20 cellular contexts compared by ENCODE assay signal in genomic region chr18:22278798-22279197, GRCh38.
A peak's percentile ranks its signal among the peaks of the same experiment; 100 is the strongest.
DNase-seq lines count a peak whose midpoint lies in the region; ATAC-seq, FAIRE-seq and TF ChIP-seq lines count a peak whose summit lies in the region.
"Had no signal": no experiment of that assay in that cellular context is flagged by ENCODE, and none has a peak within 500 bp of the region (broad histone marks: within the 10 kb centered on the region; RNA-seq: fewer than 3 reads in every experiment).

No MANE protein-coding gene starts in this region.

- no peaks in the 10 kb centered on the region for H3K36me3 ChIP-seq in right atrium auricular region
- H3K36me3 ChIP-seq in kidney (ENCODE audit: control insufficient read depth in 1 of 2, insufficient read depth in 2 of 2, low read length in 2 of 2), result no peaks in the 10 kb centered on the region
- H3K36me3 ChIP-seq: BE2C had no signal

- H3K9me3 ChIP-seq in right atrium auricular region (no peaks in the 10 kb centered on the region), kidney (ENCODE audit: control insufficient read depth in 1 of 2, low read length in 2 of 2) (no peaks in the 10 kb centered on the region)
- H3K9me3 ChIP-seq: A549, BE2C had no signal

- no peaks in the 10 kb centered on the region for H3K27me3 ChIP-seq in right atrium auricular region
- H3K27me3 ChIP-seq: BE2C had no signal

- H3K4me3 ChIP-seq in right atrium auricular region (no peak overlapping the region), kidney (ENCODE audit: low read length in 2 of 2) (no peak overlapping the region)
- H3K4me3 ChIP-seq: A549, GM23338 had no signal

- H3K27ac Mint-ChIP-seq in glutamatergic neuron (ENCODE audit: unreplicated experiment), result peak overlapping the region; percentile 25
- no peak overlapping the region for H3K27ac Mint-ChIP-seq in activated naive CD4-positive, alpha-beta T cell treated with anti-CD3 and anti-CD28 coated beads, Interleukin-2, amount 50 U/mL, for 72 hours
- H3K27ac Mint-ChIP-seq: GM23338 had no signal

- H3K27me3 Mint-ChIP-seq in glutamatergic neuron (ENCODE audit: unreplicated experiment), result peaks cover 2% of the 10 kb centered on the region
- H3K27me3 Mint-ChIP-seq: CD4-positive, alpha-beta memory T cell had no signal

- no peak overlapping the region for H3K9ac ChIP-seq in kidney (ENCODE audit: low read length in 2 of 2)

- TF ChIP-seq CTCF in right atrium auricular region (IDR thresholded peaks at IDR 0.05) (no peak), glutamatergic neuron (IDR thresholded peaks at IDR 0.05; ENCODE audit: partially characterized antibody, unreplicated experiment) (no peak), kidney (IDR thresholded peaks at IDR 0.05; ENCODE audit: borderline replicate concordance, extremely low read depth, insufficient read depth) (no peak)

- DNase-seq in right atrium auricular region (ENCODE audit: low spot score), result no peak
- no peak for DNase-seq in Right ventricle myocardium inferior (ENCODE audit: missing footprints)
- DNase-seq in amniotic epithelial cell (ENCODE audit: low read depth), result peak; percentile 47
- DNase-seq in glutamatergic neuron, result no peak
- no peak for DNase-seq in kidney
- no peak for DNase-seq in activated naive CD4-positive, alpha-beta T cell treated with anti-CD3 and anti-CD28 coated beads, Interleukin-2, amount 50 U/mL, for 72 hours (ENCODE audit: low spot score in 2 of 2)
- no peak for DNase-seq in NK-92 (lab: John Stamatoyannopoulos, UW; ENCODE audit: unreplicated experiment)
- DNase-seq: BE2C; CD4-positive, alpha-beta memory T cell; DMS153; DMS79 treated with DMSO at 0.1 percent for 48 hours; EL; H7 had no signal

- H3K4me1 ChIP-seq in right atrium auricular region, result peaks cover 0 to 33% of the 10 kb centered on the region in 2 donors
- no peaks in the 10 kb centered on the region for H3K4me1 ChIP-seq in kidney (ENCODE audit: control insufficient read depth in 1 of 2, insufficient read depth in 1 of 2, low read depth in 1 of 2, low read length in 2 of 2)
- H3K4me1 ChIP-seq: BE2C had no signal

- intact Hi-C loops in Right ventricle myocardium inferior (cut with DNase I) (loop anchor here (5.0 kb wide), 1 partner anchor 284 kb away; no protein-coding TSS in a partner anchor), kidney (cut with DNase I) (no loop called here)

- no peaks in the 10 kb centered on the region for H3K36me3 Mint-ChIP-seq in glutamatergic neuron (ENCODE audit: unreplicated experiment)
- H3K36me3 Mint-ChIP-seq in activated naive CD4-positive, alpha-beta T cell treated with anti-CD3 and anti-CD28 coated beads, Interleukin-2, amount 50 U/mL, for 72 hours, result no peaks in the 10 kb centered on the region
- H3K36me3 Mint-ChIP-seq: CD4-positive, alpha-beta memory T cell had no signal

- H3K27ac ChIP-seq in right atrium auricular region (peak overlapping the region; percentile 82 to 89), kidney (ENCODE audit: low read depth in 2 of 2, low read length in 2 of 2) (no peak overlapping the region)
- H3K27ac ChIP-seq: C4-2B, HL-60 had no signal

- no peak for FAIRE-seq in kidney (lab: Jason Lieb, UNC)
- FAIRE-seq: A549, D721Med, G401.6, GM12891 had no signal

- peaks cover 1% of the 10 kb centered on the region for H3K9me3 Mint-ChIP-seq in glutamatergic neuron (ENCODE audit: unreplicated experiment)
- peaks cover 8 to 10% of the 10 kb centered on the region in 2 donors for H3K9me3 Mint-ChIP-seq in activated naive CD4-positive, alpha-beta T cell treated with anti-CD3 and anti-CD28 coated beads, Interleukin-2, amount 50 U/mL, for 72 hours
- H3K9me3 Mint-ChIP-seq: GM23338 had no signal

- ATAC-seq in Right ventricle myocardium inferior, result no peak
- no peak for ATAC-seq in activated naive CD4-positive, alpha-beta T cell treated with anti-CD3 and anti-CD28 coated beads, Interleukin-2, amount 50 U/mL, for 72 hours
- ATAC-seq: A549, GM23338 had no signal

- no peak overlapping the region for H3K4me3 Mint-ChIP-seq in glutamatergic neuron (ENCODE audit: unreplicated experiment)
- H3K4me3 Mint-ChIP-seq: CD4-positive, alpha-beta memory T cell; GM23338 had no signal

- no peaks in the 10 kb centered on the region for H3K4me1 Mint-ChIP-seq in glutamatergic neuron (ENCODE audit: low read depth, unreplicated experiment)

Comparison
In these comparisons a context has a peak if more than half of its experiments do, and no peak if none do; other contexts are left out.
1. H3K27ac ChIP-seq: peak in right atrium auricular region (2 of 2); none in kidney (0 of 2).